ENCODE assay signal across 22 cellular contexts in the genomic region with DNA sequence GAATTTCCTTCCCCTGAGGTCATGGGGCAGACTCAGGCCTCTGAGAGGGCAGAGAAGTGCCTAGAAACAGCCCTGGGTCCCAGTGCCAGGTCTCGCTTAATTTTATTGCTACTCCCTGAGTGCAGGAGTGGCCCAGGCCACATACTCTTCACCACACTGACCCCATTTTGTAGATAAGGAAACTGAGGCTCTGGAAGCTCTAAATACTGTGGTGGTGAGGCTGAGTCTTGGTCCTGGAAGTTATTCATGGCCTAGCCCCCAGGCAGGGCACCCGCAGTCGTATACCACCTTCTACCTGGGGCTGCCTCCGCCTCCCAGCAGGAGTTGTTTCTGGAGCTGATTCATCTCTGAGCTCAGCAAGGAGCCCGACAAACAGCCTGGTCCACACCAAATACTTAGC. TPM values are rescaled to one million over a fixed set of nuclear protein-coding genes. Genes with fewer than 3 reads are reported as not detected.
DNase-seq lines count a peak whose midpoint lies in the region; ATAC-seq, FAIRE-seq and TF ChIP-seq lines count a peak whose summit lies in the region.
"Had no signal": no experiment of that assay in that cellular context is flagged by ENCODE, and none has a peak within 500 bp of the region (broad histone marks: within the 10 kb centered on the region; RNA-seq: fewer than 3 reads in every experiment).

No MANE protein-coding gene starts in this region.

- H3K9me3 ChIP-seq in Karpas-422 (ENCODE audit: low read length) (no peaks in the 10 kb centered on the region), K562 (replicated peaks; ENCODE audit: control insufficient read depth, insufficient read depth, low read depth, low read length) (no peaks in the 10 kb centered on the region), right lobe of liver (no peaks in the 10 kb centered on the region)
- H3K9me3 ChIP-seq: BE2C, HAP-1 had no signal

- H3K27ac ChIP-seq in Karpas-422 (ENCODE audit: low read length) (no peak overlapping the region), K562 (ENCODE audit: extremely low read depth, low read depth, low read length) (no peak overlapping the region), right lobe of liver (peak overlapping the region; percentile 60 to 95 (median 89))
- H3K27ac ChIP-seq: 22Rv1 had no signal

- no peaks in the 10 kb centered on the region for H3K9me1 ChIP-seq in K562 (ENCODE audit: control insufficient read depth, insufficient read depth, low read length)

- DNase-seq in Right ventricle myocardium inferior (ENCODE audit: missing footprints) (peak; percentile 30), cardiac septum (ENCODE audit: low spot score) (no peak), Karpas-422 (no peak), K562 (ENCODE audit: extremely low read depth in 1 of 4, low spot score in 3 of 4) (no peak), right lobe of liver (no peak), NCI-H2196 treated with DMSO at 0.1 percent for 48 hours (lab: John Stamatoyannopoulos, UW; ENCODE audit: unreplicated experiment) (no peak), OCI-M2 (lab: John Stamatoyannopoulos, UW; ENCODE audit: unreplicated experiment) (no peak)
- DNase-seq: AML-193; CD4-positive, alpha-beta memory T cell; COR-L47; DMS79 treated with DMSO at 0.1 percent for 48 hours; GF-D8 had no signal

- TF ChIP-seq EP300 in K562 (IDR thresholded peaks at IDR 0.05; ENCODE audit: low read length) = no peak

- H3K4me3 ChIP-seq in Karpas-422 (ENCODE audit: low read length) = no peak overlapping the region
- H3K4me3 ChIP-seq in K562 = no peak overlapping the region
- H3K4me3 ChIP-seq in right lobe of liver = no peak overlapping the region
- H3K4me3 ChIP-seq: HAP-1 had no signal

- H4K20me1 ChIP-seq in Karpas-422 (ENCODE audit: insufficient read depth, low read depth, low read length) (no peaks in the 10 kb centered on the region), K562 (replicated peaks; ENCODE audit: control insufficient read depth, insufficient read depth, low read length) (peaks cover 20% of the 10 kb centered on the region)

- POLR2A ChIA-PET in K562 (lab: Yijun Ruan, JAX) = interaction anchor here (0.7 to 0.9 kb wide), 2 partner anchors 72 to 87 kb away, joined by 3 to 4 read pairs; no protein-coding TSS in a partner anchor

- no TSS peak for BruUV-seq in K562 (replicated peaks; lab: Mats Ljungman, UMichigan)

- no peaks in the 10 kb centered on the region for H3K36me3 ChIP-seq in Karpas-422 (ENCODE audit: insufficient read depth, low read length)
- no peaks in the 10 kb centered on the region for H3K36me3 ChIP-seq in K562 (ENCODE audit: control insufficient read depth, insufficient read depth, low read length)
- H3K36me3 ChIP-seq in right lobe of liver = no peaks in the 10 kb centered on the region
- H3K36me3 ChIP-seq: BE2C, HAP-1 had no signal

- H3K4me1 ChIP-seq in Karpas-422 (ENCODE audit: low read length) = peaks cover 15% of the 10 kb centered on the region
- H3K4me1 ChIP-seq in K562 (replicated peaks in 1 of 2; ENCODE audit: control insufficient read depth in 2 of 2, insufficient read depth in 2 of 2, low read length in 2 of 2) = peaks cover 0 to 9% of the 10 kb centered on the region in 2 experiments; a peak in 1 of 5 replicates
- H3K4me1 ChIP-seq in right lobe of liver = peaks cover 0 to 52% (median 24%) of the 10 kb centered on the region in 4 donors
- H3K4me1 ChIP-seq: BE2C, HAP-1 had no signal

- no peak for FAIRE-seq in K562 (lab: Jason Lieb, UNC)
- FAIRE-seq: A204.1, GM12891, GM18507 had no signal

- H3K9ac ChIP-seq in Karpas-422 (ENCODE audit: low read length) (no peak overlapping the region), K562 (ENCODE audit: insufficient read depth in 1 of 2, low read depth in 2 of 2, low read length in 2 of 2) (no peak overlapping the region)

- no peak for TF ChIP-seq RAD21 in K562 (CRISPR knock-in tag; conservative IDR thresholded peaks at IDR 0.05 in 1 of 2, IDR thresholded peaks at IDR 0.05 in 1 of 2)

- no peaks in the 10 kb centered on the region for H3K9me2 ChIP-seq in Karpas-422 (replicated peaks; ENCODE audit: insufficient read depth, low read length)

- H3K27me3 ChIP-seq in Karpas-422 (ENCODE audit: low read length) = no peaks in the 10 kb centered on the region
- H3K27me3 ChIP-seq in K562 (ENCODE audit: control insufficient read depth in 2 of 2, insufficient read depth in 2 of 2, low read length in 2 of 2) = peaks cover 18 to 40% of the 10 kb centered on the region in 2 experiments; a peak in 4 of 5 replicates
- no peaks in the 10 kb centered on the region for H3K27me3 ChIP-seq in right lobe of liver
- H3K27me3 ChIP-seq: BE2C had no signal

- WGBS in K562 (ENCODE audit: insufficient coverage, low coverage, missing lambda C conversion rate) = 7% methylated on average over 5 of the region's 5 CpGs
- WGBS in right lobe of liver (ENCODE audit: insufficient coverage, low coverage, low lambda C conversion rate, missing lambda C conversion rate) = 53% methylated on average over 4 of the region's 5 CpGs

- intact Hi-C loops in Right ventricle myocardium inferior (cut with DNase I) (no loop called here), cardiac septum (cut with DNase I) (no loop called here), K562 (cut with micrococcal nuclease) (no loop called here), right lobe of liver (cut with DNase I) (no loop called here)

- in situ Hi-C loops in K562 (cut with MboI) = no loop called here

- H2AFZ ChIP-seq in Karpas-422 (ENCODE audit: low read length) = no peak overlapping the region
- no peak overlapping the region for H2AFZ ChIP-seq in K562 (ENCODE audit: low read depth, low read length)

- H3K79me2 ChIP-seq in Karpas-422 (ENCODE audit: low read length) (no peaks in the 10 kb centered on the region), K562 (ENCODE audit: control insufficient read depth, insufficient read depth, low read length) (no peaks in the 10 kb centered on the region)

- TF ChIP-seq CTCF in K562 (IDR thresholded peaks at IDR 0.05 in 2 of 3, conservative IDR thresholded peaks at IDR 0.05 in 1 of 3; ENCODE audit: insufficient read depth in 2 of 3, low read depth in 1 of 3, low read length in 3 of 3) (no peak), right lobe of liver (IDR thresholded peaks at IDR 0.05) (no peak)

- TF ChIP-seq POLR2A in K562 (conservative IDR thresholded peaks at IDR 0.05) (no peak), right lobe of liver (IDR thresholded peaks at IDR 0.05) (no peak)

- CTCF ChIA-PET in K562 (lab: Yijun Ruan, JAX; ENCODE audit: low intra/inter-chr PET ratio) = no interaction called here

- ATAC-seq in Right ventricle myocardium inferior (no peak), K562 (no peak), right lobe of liver (peak in 1 of 4 donors; percentile 30), HG03342 (IDR thresholded peaks at IDR 0.05; ENCODE audit: unreplicated experiment) (no peak)

- H3K4me2 ChIP-seq in Karpas-422 (ENCODE audit: low read depth, low read length, poor library complexity, severe bottlenecking) (peak overlapping the region; percentile 30), K562 (ENCODE audit: insufficient read depth, low read length) (no peak overlapping the region)

TF ChIP-seq in K562, 482 proteins besides CTCF, POLR2A, EP300 and RAD21:
- TF ChIP-seq, protein P1, sequence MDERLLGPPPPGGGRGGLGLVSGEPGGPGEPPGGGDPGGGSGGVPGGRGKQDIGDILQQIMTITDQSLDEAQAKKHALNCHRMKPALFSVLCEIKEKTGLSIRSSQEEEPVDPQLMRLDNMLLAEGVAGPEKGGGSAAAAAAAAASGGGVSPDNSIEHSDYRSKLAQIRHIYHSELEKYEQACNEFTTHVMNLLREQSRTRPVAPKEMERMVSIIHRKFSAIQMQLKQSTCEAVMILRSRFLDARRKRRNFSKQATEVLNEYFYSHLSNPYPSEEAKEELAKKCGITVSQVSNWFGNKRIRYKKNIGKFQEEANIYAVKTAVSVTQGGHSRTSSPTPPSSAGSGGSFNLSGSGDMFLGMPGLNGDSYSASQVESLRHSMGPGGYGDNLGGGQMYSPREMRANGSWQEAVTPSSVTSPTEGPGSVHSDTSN (CRISPR knock-in tag; IDR thresholded peaks at IDR 0.05; ENCODE audit: low read depth) = no peak
- TF ChIP-seq, protein P1 (tag; conservative IDR thresholded peaks at IDR 0.05; ENCODE audit: low read depth) = no peak
- TF ChIP-seq RBM25 (IDR thresholded peaks at IDR 0.05; ENCODE audit: low read depth, low read length, severe bottlenecking) (peak; percentile 10), ZNF79 (CRISPR knock-in tag; IDR thresholded peaks at IDR 0.05; ENCODE audit: low read depth) (no peak)

RNA-seq across cellular contexts. Expression of a gene that starts 9.8 kb away (rescaled TPM):
- total RNA-seq in Right ventricle myocardium inferior = 0.14 TPM
- total RNA-seq in cardiac septum = 0.13 TPM
- 0.11 and 0.22 TPM in 2 replicates for total RNA-seq in Karpas-422 (2014; rRNA removed; shearing (Covaris generic); ENCODE audit: low replicate concordance)
- not detected in 2 replicates for total RNA-seq in K562 (2011; cell fraction: chromatin; rRNA removed; ENCODE audit: low replicate concordance)
- total RNA-seq in K562 (2011; cell fraction: nucleolus; rRNA removed) = not detected in 2 replicates
- not detected in 2 replicates for total RNA-seq in K562 (2011; cell fraction: nucleoplasm; rRNA removed)
- total RNA-seq in K562 (2014; rRNA removed) = not detected in 2 replicates
- total RNA-seq in K562 (2014; rRNA removed; fragmentation: Illumina TruSeq; extraction: Trizol) = not detected in 2 replicates
- not detected in 2 replicates for total RNA-seq in K562 (2015; rRNA removed; fragmentation: Illumina TruSeq; extraction: Trizol)
- not detected in 2 replicates for total RNA-seq in K562 (2021)
- polyA plus RNA-seq in K562 (2011; rRNA removed) = not detected in 2 replicates
- not detected in 2 replicates for polyA plus RNA-seq in K562 (2011; cell fraction: cytosol; rRNA removed)
- polyA plus RNA-seq in K562 (2011; cell fraction: nucleus; rRNA removed) = not detected in 2 replicates
- 0.01 TPM in 2 replicates for polyA plus RNA-seq in K562 (2012)
- polyA plus RNA-seq in K562 (2014; fragmentation: Illumina TruSeq; extraction: Trizol) = not detected in 2 replicates
- under 1 TPM in 1 of 2 experiments, not detected in 1; 0.06 TPM for polyA plus RNA-seq in K562 (2014; fragmentation: Nextera tagmentation; extraction: Ambion mirVana)
- polyA plus RNA-seq in K562 (2014; rRNA removed) = not detected in 2 replicates
- polyA minus RNA-seq in K562 (2011; rRNA and poly(A)+ RNA removed) = not detected in 2 replicates
- not detected in 2 replicates for polyA minus RNA-seq in K562 (2011; cell fraction: cytosol; rRNA and poly(A)+ RNA removed)
- under 0.01 TPM in 1 of 2 replicates, not detected in the other for polyA minus RNA-seq in K562 (2011; cell fraction: nucleus; rRNA and poly(A)+ RNA removed)
- total RNA-seq in right lobe of liver = 10 to 100 TPM; 25.9 to 45.1 (median 35.1) TPM
- total RNA-seq: Calu3; CD4-positive, alpha-beta memory T cell; Daoy; G401 had no signal
- polyA plus RNA-seq: CD4-positive, alpha-beta memory T cell had no signal

Comparison
In these comparisons a context has a peak if more than half of its experiments do, and no peak if none do; other contexts are left out.
1. H3K27ac ChIP-seq: peak in right lobe of liver (3 of 3); none in Karpas-422 (single experiment) and K562 (single experiment).
2. RNA of a gene that starts 9.8 kb away (total RNA-seq): 25.9 to 45.1 TPM in right lobe of liver; 0.11 to 0.22 TPM in Karpas-422, 0.14 TPM in Right ventricle myocardium inferior (single experiment), 0.13 TPM in cardiac septum (single experiment) and not detected in K562; every median in the first group is over 10 times any median in the second.